ENCODE assay signal across 18 cellular contexts in genomic region chr18:13260927-13261471, GRCh38. TPM values are rescaled to one million over a fixed set of nuclear protein-coding genes. Genes with fewer than 3 reads are reported as not detected.
DNase-seq lines count a peak whose midpoint lies in the region; ATAC-seq and TF ChIP-seq lines count a peak whose summit lies in the region.
"Had no signal": no experiment of that assay in that cellular context is flagged by ENCODE, and none has a peak within 500 bp of the region (broad histone marks: within the 10 kb centered on the region; RNA-seq: fewer than 3 reads in every experiment).

No MANE protein-coding gene starts in this region.

- no peak for TF ChIP-seq CTCF in breast epithelium (IDR thresholded peaks at IDR 0.05)
- TF ChIP-seq CTCF in MCF 10A (IDR thresholded peaks at IDR 0.05; ENCODE audit: unreplicated experiment), result no peak
- no peak for TF ChIP-seq CTCF in psoas muscle (IDR thresholded peaks at IDR 0.05)
- no peak for TF ChIP-seq CTCF in upper lobe of right lung (IDR thresholded peaks at IDR 0.05)

- H3K36me3 ChIP-seq in breast epithelium (no peaks in the 10 kb centered on the region), esophagus (ENCODE audit: control insufficient read depth in 2 of 2, insufficient read depth in 2 of 2, low read length in 1 of 2) (no peaks in the 10 kb centered on the region), psoas muscle (ENCODE audit: insufficient read depth in 1 of 2, low read depth in 1 of 2) (no peaks in the 10 kb centered on the region), upper lobe of right lung (no peaks in the 10 kb centered on the region)
- H3K36me3 ChIP-seq: MG63 had no signal

- H3K27me3 Mint-ChIP-seq in MCF 10A (ENCODE audit: insufficient read depth, unreplicated experiment), result peaks cover 10% of the 10 kb centered on the region
- H3K27me3 Mint-ChIP-seq: activated CD8-positive, alpha-beta T cell treated with anti-CD3 and anti-CD28 coated beads for 36 hours had no signal

- H3K9me3 Mint-ChIP-seq in MCF 10A (ENCODE audit: unreplicated experiment), result peaks cover 15% of the 10 kb centered on the region
- H3K9me3 Mint-ChIP-seq: activated CD8-positive, alpha-beta T cell treated with anti-CD3 and anti-CD28 coated beads for 36 hours; activated naive CD4-positive, alpha-beta T cell treated with anti-CD3 and anti-CD28 coated beads for 36 hours; central memory CD8-positive, alpha-beta T cell had no signal

- ATAC-seq in psoas muscle (no peak), upper lobe of right lung (no peak)
- ATAC-seq: PC-3 had no signal

- 67 to 73% methylated on average over 7 of the region's 7 CpGs for WGBS in esophagus, 2 donors
- WGBS in psoas muscle, 3 donors, result 69 to 92% (median 82%) methylated on average over 7 of the region's 7 CpGs

- H3K27ac Mint-ChIP-seq in MCF 10A (ENCODE audit: low read depth, unreplicated experiment), result no peak overlapping the region
- H3K27ac Mint-ChIP-seq: activated naive CD4-positive, alpha-beta T cell treated with anti-CD3 and anti-CD28 coated beads for 36 hours; progenitor cell of endocrine pancreas had no signal

- H3K4me1 ChIP-seq in breast epithelium (peaks cover under 1 to 22% of the 10 kb centered on the region in 2 donors), esophagus (ENCODE audit: control insufficient read depth in 2 of 2, insufficient read depth in 2 of 2, low read length in 1 of 2) (peaks cover 10 to 15% of the 10 kb centered on the region in 2 donors), psoas muscle (peaks cover 66% of the 10 kb centered on the region), upper lobe of right lung (peaks cover 32% of the 10 kb centered on the region)

- POLR2A ChIA-PET in MCF 10A (lab: Yijun Ruan, JAX), result no interaction called here

- intact Hi-C loops in breast epithelium (cut with DNase I; ENCODE audit: low total_unique reads), result no loop called here
- intact Hi-C loops in MCF 10A (cut with micrococcal nuclease), result no loop called here
- intact Hi-C loops in psoas muscle (cut with DNase I), result loop anchor here (5.0 to 10.0 kb wide), 2 partner anchors 39 to 194 kb away; no protein-coding TSS in a partner anchor
- intact Hi-C loops in upper lobe of right lung (cut with DNase I), result no loop called here

- TF ChIP-seq POLR2A in breast epithelium (IDR thresholded peaks at IDR 0.05), result no peak

- BruUV-seq in MCF 10A (replicated peaks; lab: Mats Ljungman, UMichigan), result no TSS peak

- H3K4me3 ChIP-seq in breast epithelium (peak overlapping the region in 1 of 3 donors; percentile 13), esophagus (ENCODE audit: low read depth in 1 of 2, low read length in 2 of 2) (no peak overlapping the region), psoas muscle (no peak overlapping the region), upper lobe of right lung (no peak overlapping the region)
- H3K4me3 ChIP-seq: MG63 had no signal

- peak overlapping the region; percentile 84 to 85 for H3K27ac ChIP-seq in breast epithelium
- peak overlapping the region; percentile 44 to 52 for H3K27ac ChIP-seq in esophagus (ENCODE audit: low read depth in 2 of 2, low read length in 1 of 2)
- peak overlapping the region; percentile 36 for H3K27ac ChIP-seq in psoas muscle
- H3K27ac ChIP-seq in upper lobe of right lung, result peak overlapping the region; percentile 44

- H3K4me3 Mint-ChIP-seq in MCF 10A (ENCODE audit: unreplicated experiment), result no peak overlapping the region
- H3K4me3 Mint-ChIP-seq: activated CD8-positive, alpha-beta T cell treated with anti-CD3 and anti-CD28 coated beads for 36 hours; activated naive CD4-positive, alpha-beta T cell treated with anti-CD3 and anti-CD28 coated beads for 36 hours; central memory CD8-positive, alpha-beta T cell had no signal

- H3K27me3 ChIP-seq in breast epithelium, result no peaks in the 10 kb centered on the region
- no peaks in the 10 kb centered on the region for H3K27me3 ChIP-seq in esophagus (ENCODE audit: control insufficient read depth in 1 of 2, insufficient read depth in 2 of 2, low read length in 2 of 2)
- H3K27me3 ChIP-seq in psoas muscle (ENCODE audit: insufficient read depth in 3 of 3, low read length in 2 of 3), result no peaks in the 10 kb centered on the region
- no peaks in the 10 kb centered on the region for H3K27me3 ChIP-seq in upper lobe of right lung
- H3K27me3 ChIP-seq: MG63 had no signal

- no peaks in the 10 kb centered on the region for H3K36me3 Mint-ChIP-seq in MCF 10A (ENCODE audit: insufficient read depth, unreplicated experiment)

- DNase-seq in breast epithelium (ENCODE audit: low spot score in 2 of 2), result no peak
- no peak for DNase-seq in MCF 10A (ENCODE audit: unreplicated experiment)
- DNase-seq in psoas muscle, result no peak
- peak; percentile 31 for DNase-seq in upper lobe of right lung
- DNase-seq in medulla oblongata (ENCODE audit: extremely low spot score), result no peak
- no peak for DNase-seq in mucosa of gallbladder (ENCODE audit: low spot score)
- DNase-seq in nucleus accumbens (lab: John Stamatoyannopoulos, UW), result no peak
- DNase-seq: DMS53, MG63, NCI-H2029, NCI-H524, PC-3, trophoblast cell had no signal

- CTCF ChIA-PET in MCF 10A (lab: Yijun Ruan, JAX), result no interaction called here

- H3K9me3 ChIP-seq in breast epithelium (no peaks in the 10 kb centered on the region), esophagus (ENCODE audit: control insufficient read depth in 2 of 2, insufficient read depth in 1 of 2, low read depth in 1 of 2, low read length in 1 of 2) (no peaks in the 10 kb centered on the region), psoas muscle (no peaks in the 10 kb centered on the region), upper lobe of right lung (no peaks in the 10 kb centered on the region)
- H3K9me3 ChIP-seq: MG63 had no signal

- H3K4me1 Mint-ChIP-seq in MCF 10A (ENCODE audit: insufficient read depth, unreplicated experiment), result no peaks in the 10 kb centered on the region

RNA-seq across cellular contexts. Expression of gene LDLRAD4, which starts 42.4 kb away (rescaled TPM):
- total RNA-seq in breast epithelium (10 to 100 TPM; 28.5 to 94.3 (median 42.9) TPM), MCF 10A (2022) (not detected in 2 replicates), psoas muscle (10 to 100 TPM in 1 of 4 donors, 1 to 10 TPM in 3; 3.8 to 13.9 (median 7.8) TPM), upper lobe of right lung (18.4 TPM), mucosa of gallbladder (51.0 TPM)
- polyA plus RNA-seq in esophagus (under 1 TPM; 0.79 to 0.99 TPM), psoas muscle (1 to 10 TPM; 1.8 to 2.1 (median 2.0) TPM)
- total RNA-seq: PC-3 had no signal

Comparison
In these comparisons a context has a peak if more than half of its experiments do, and no peak if none do; other contexts are left out.
1. intact Hi-C loops: an anchor here in psoas muscle (5.0 to 10.0 kb wide); none called in breast epithelium, MCF 10A and upper lobe of right lung.